In the genomic region with DNA sequence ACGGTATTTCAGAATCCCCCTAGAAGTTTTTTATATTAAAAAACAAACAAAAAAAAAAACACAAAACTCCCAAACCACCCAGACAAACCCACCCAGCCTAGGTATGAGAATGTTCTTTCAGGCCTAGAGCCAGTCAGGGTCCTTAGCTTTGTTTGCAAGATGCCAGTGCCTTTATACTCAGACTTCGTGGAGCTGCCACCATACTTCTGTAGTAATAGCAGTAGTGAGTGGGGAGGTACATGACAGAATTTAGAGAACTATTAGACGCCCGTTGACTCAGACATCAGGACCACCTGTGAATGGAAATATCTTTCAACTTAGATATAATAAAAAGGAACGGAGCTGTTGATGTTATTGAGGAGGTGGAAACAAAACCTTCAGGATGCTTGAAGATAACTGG, we compare ENCODE assay signal across 13 cellular contexts.
DNase-seq lines count a peak whose midpoint lies in the region; ATAC-seq and TF ChIP-seq lines count a peak whose summit lies in the region.
"Had no signal": no experiment of that assay in that cellular context is flagged by ENCODE, and none has a peak within 500 bp of the region (broad histone marks: within the 10 kb centered on the region; RNA-seq: fewer than 3 reads in every experiment).

No MANE protein-coding gene starts in this region.

- H3K9me3 Mint-ChIP-seq in activated naive CD8-positive, alpha-beta T cell (ENCODE audit: low read depth) = no peaks in the 10 kb centered on the region

- H3K27ac ChIP-seq in HUES48 (ENCODE audit: low read depth, low read length) (peak overlapping the region; percentile 77), neutrophil (peak overlapping the region; percentile 74), neuronal stem cell (replicated peaks; ENCODE audit: low read length) (no peak overlapping the region)
- H3K27ac ChIP-seq: KMS-11 had no signal

- H3K36me3 ChIP-seq in HUES48 (ENCODE audit: control insufficient read depth, insufficient read depth, low read length) (no peaks in the 10 kb centered on the region), neutrophil (no peaks in the 10 kb centered on the region), neuronal stem cell (replicated peaks in 1 of 2; ENCODE audit: control insufficient read depth in 2 of 2, insufficient read depth in 2 of 2, low read length in 2 of 2) (no peaks in the 10 kb centered on the region)

- peak overlapping the region; percentile 53 for H3K4me3 Mint-ChIP-seq in activated naive CD8-positive, alpha-beta T cell

- H2AK5ac ChIP-seq in neuronal stem cell (ENCODE audit: low read depth, low read length) = no peak overlapping the region

- H3K27me3 ChIP-seq in HUES48 (ENCODE audit: control insufficient read depth, insufficient read depth, low read length) = no peaks in the 10 kb centered on the region
- peaks cover 9% of the 10 kb centered on the region for H3K27me3 ChIP-seq in neutrophil
- no peaks in the 10 kb centered on the region for H3K27me3 ChIP-seq in neuronal stem cell (ENCODE audit: control insufficient read depth in 3 of 3, insufficient read depth in 3 of 3, low read depth in 1 of 3, low read length in 3 of 3)

- H3K9me3 ChIP-seq in HUES48 (ENCODE audit: control insufficient read depth, insufficient read depth, low read length) = no peaks in the 10 kb centered on the region
- no peaks in the 10 kb centered on the region for H3K9me3 ChIP-seq in neutrophil
- no peaks in the 10 kb centered on the region for H3K9me3 ChIP-seq in neuronal stem cell (replicated peaks in 1 of 2; ENCODE audit: control insufficient read depth in 2 of 2, insufficient read depth in 1 of 2, low read depth in 1 of 2, low read length in 2 of 2)

- DNase-seq in activated CD4-positive, CD25-positive, alpha-beta regulatory T cell (lab: John Stamatoyannopoulos, UW) = no peak
- DNase-seq in neuronal stem cell (ENCODE audit: low spot score) (no peak), Right ventricle myocardium superior (no peak)
- DNase-seq: activated CD4-positive, alpha-beta T cell treated with anti-CD3 and anti-CD28 coated beads, Interleukin-2, amount 50 U/mL, for 1 hour; cortex of kidney; GOT3; NCI-H1417 had no signal

- no peak overlapping the region for H2BK120ac ChIP-seq in neuronal stem cell (ENCODE audit: low read depth, low read length)

- no peak overlapping the region for H4K8ac ChIP-seq in neuronal stem cell (ENCODE audit: low read depth, low read length)

- WGBS in neuronal stem cell (ENCODE audit: extremely low coverage in 2 of 2, insufficient read length in 2 of 2, insufficient replicate concordance in 1 of 2), 2 donors = no CpG with 5 or more reads among the region's 5 CpGs

- H3K4ac ChIP-seq in neuronal stem cell (ENCODE audit: low read length) = no peak overlapping the region

- H2BK15ac ChIP-seq in neuronal stem cell (ENCODE audit: low read length) = no peak overlapping the region

- H3K27ac Mint-ChIP-seq in activated naive CD8-positive, alpha-beta T cell = peak overlapping the region; percentile 96

- intact Hi-C loops in Right ventricle myocardium superior (cut with DNase I) = no loop called here

- no peak for TF ChIP-seq CTCF in neutrophil (IDR thresholded peaks at IDR 0.05)

- H3K4me2 ChIP-seq in neuronal stem cell (ENCODE audit: insufficient read depth, low read length, poor library complexity, severe bottlenecking) = no peak overlapping the region

- H3K9ac ChIP-seq in HUES48 (ENCODE audit: low read depth, low read length) (no peak overlapping the region), neuronal stem cell (ENCODE audit: low read depth, low read length, poor library complexity) (no peak overlapping the region)
- H3K9ac ChIP-seq: KMS-11 had no signal

- H3K23ac ChIP-seq in neuronal stem cell (ENCODE audit: low read depth, low read length, poor library complexity) = no peak overlapping the region

- H2AFZ ChIP-seq in neuronal stem cell (ENCODE audit: low read length) = no peak overlapping the region

- H3K27me3 Mint-ChIP-seq in activated naive CD8-positive, alpha-beta T cell = no peaks in the 10 kb centered on the region

- H3K79me1 ChIP-seq in neuronal stem cell (ENCODE audit: low read depth, low read length) = no peaks in the 10 kb centered on the region

- ATAC-seq in activated CD4-positive, CD25-positive, alpha-beta regulatory T cell treated with anti-CD3 and anti-CD28 coated beads, Interleukin-2, amount 50 U/mL, for 24 hours = peak; percentile 57 to 60
- no peak for ATAC-seq in HG03175 (IDR thresholded peaks at IDR 0.05; ENCODE audit: unreplicated experiment)
- ATAC-seq in Right ventricle myocardium superior (ENCODE audit: poor library complexity) = no peak

- peaks cover 33% of the 10 kb centered on the region for H3K4me1 ChIP-seq in HUES48 (ENCODE audit: control insufficient read depth, insufficient read depth, low read length)
- peaks cover 13 to 29% of the 10 kb centered on the region in 2 experiments for H3K4me1 ChIP-seq in neutrophil (ENCODE audit: control insufficient read depth in 1 of 2, insufficient read depth in 1 of 2, low read depth in 1 of 2, low read length in 1 of 2)
- H3K4me1 ChIP-seq in neuronal stem cell (ENCODE audit: control insufficient read depth in 2 of 2, insufficient read depth in 1 of 2, low read depth in 1 of 2, low read length in 2 of 2) = peaks cover 2 to 9% of the 10 kb centered on the region in 2 donors

- H3K36me3 Mint-ChIP-seq in activated naive CD8-positive, alpha-beta T cell = no peaks in the 10 kb centered on the region

- no peak overlapping the region for H3K14ac ChIP-seq in neuronal stem cell (ENCODE audit: low read length)

- peaks cover 50% of the 10 kb centered on the region for H3K4me1 Mint-ChIP-seq in activated naive CD8-positive, alpha-beta T cell (ENCODE audit: low read depth)

- H3K4me3 ChIP-seq in HUES48 (ENCODE audit: low read depth, low read length) (no peak overlapping the region), neutrophil (ENCODE audit: low read depth in 1 of 2, low read length in 1 of 2) (no peak overlapping the region), neuronal stem cell (ENCODE audit: low read length in 2 of 2) (no peak overlapping the region)

- H2BK12ac ChIP-seq in neuronal stem cell (ENCODE audit: low read length) = no peak overlapping the region

- no peak overlapping the region for H3K18ac ChIP-seq in neuronal stem cell (ENCODE audit: low read length)

- no peak overlapping the region for H2BK5ac ChIP-seq in neuronal stem cell (ENCODE audit: low read length)

- H4K91ac ChIP-seq in neuronal stem cell (ENCODE audit: low read depth, low read length, poor library complexity) = no peak overlapping the region

Comparison
In these comparisons a context has a peak if more than half of its experiments do, and no peak if none do; other contexts are left out.
1. ATAC-seq: peak in activated CD4-positive, CD25-positive, alpha-beta regulatory T cell treated with anti-CD3 and anti-CD28 coated beads, Interleukin-2, amount 50 U/mL, for 24 hours (2 of 2); none in HG03175 (single experiment) and Right ventricle myocardium superior (single experiment).